ENCODE assay signal across 7 cellular contexts in genomic region chr21:45478115-45478801, GRCh38.
A peak's percentile ranks its signal among the peaks of the same experiment; 100 is the strongest.
DNase-seq lines count a peak whose midpoint lies in the region; ATAC-seq and TF ChIP-seq lines count a peak whose summit lies in the region.

No MANE protein-coding gene starts in this region.

- intact Hi-C loops in activated CD8-positive, alpha-beta T cell treated with anti-CD3 and anti-CD28 coated beads for 36 hours (cut with micrococcal nuclease), result loop anchor here (5.0 to 10.0 kb wide), 2 partner anchors 119 to 347 kb away; no protein-coding TSS in a partner anchor

- no peak overlapping the region for H2AK5ac ChIP-seq in mesenchymal stem cell (ENCODE audit: low read length, severe bottlenecking)

- H3K9ac ChIP-seq in mesenchymal stem cell (ENCODE audit: low read length), result no peak overlapping the region

- no peak overlapping the region for H2BK5ac ChIP-seq in mesenchymal stem cell (ENCODE audit: low read depth, low read length, poor library complexity, severe bottlenecking)

- peak overlapping the region in 1 of 2 experiments; percentile 8 for H3K4me3 ChIP-seq in mesenchymal stem cell (ENCODE audit: insufficient read depth in 1 of 2, low read depth in 1 of 2, low read length in 2 of 2)

- POLR2A ChIA-PET in activated CD8-positive, alpha-beta T cell treated with anti-CD3 and anti-CD28 coated beads for 36 hours (lab: Charles Lee), result interaction anchor here (1.1 kb wide), 2 partner anchors 23 to 81 kb away, joined by 3 to 4 read pairs; no protein-coding TSS in a partner anchor

- peaks cover 56 to 97% of the 10 kb centered on the region in 2 experiments for H3K36me3 ChIP-seq in mesenchymal stem cell (ENCODE audit: control insufficient read depth in 1 of 2, insufficient read depth in 2 of 2, low read depth in 1 of 2, low read length in 2 of 2)

- no peak overlapping the region for H3K23ac ChIP-seq in mesenchymal stem cell (ENCODE audit: low read length in 2 of 2)

- H4K8ac ChIP-seq in mesenchymal stem cell (ENCODE audit: low read length), result peak overlapping the region; percentile 1

- no peaks in the 10 kb centered on the region for H3K9me3 Mint-ChIP-seq in activated CD8-positive, alpha-beta T cell treated with anti-CD3 and anti-CD28 coated beads for 36 hours

- no peak overlapping the region for H4K91ac ChIP-seq in mesenchymal stem cell (ENCODE audit: low read length)

- H3K18ac ChIP-seq in mesenchymal stem cell (ENCODE audit: low read depth in 1 of 2, low read length in 2 of 2), result no peak overlapping the region

- DNase-seq in GM19240 (ENCODE audit: insufficient read length, low spot score) (peak; percentile 86), NCI-H460 (ENCODE audit: extremely low read depth, low read depth) (peak; percentile 57), mesenchymal stem cell (peak; percentile 68)
- DNase-seq in activated CD8-positive, alpha-beta T cell treated with anti-CD3 and anti-CD28 coated beads for 36 hours, result peak; percentile 89
- peak; percentile 73 for DNase-seq in effector CD4-positive, alpha-beta T cell
- peak; percentile 57 for DNase-seq in stimulated activated CD8-positive, alpha-beta memory T cell treated with anti-CD3 and anti-CD28 coated beads, Interleukin-12 subunit alpha, Interleukin-12 subunit beta, amount 100 ng/mL, for 4 hours (ENCODE audit: low read depth)

- peaks cover 11% of the 10 kb centered on the region for H3K4me1 ChIP-seq in mesenchymal stem cell (ENCODE audit: control insufficient read depth, insufficient read depth, low read depth, low read length)

- H2AFZ ChIP-seq in mesenchymal stem cell (ENCODE audit: low read depth, low read length), result no peak overlapping the region

- peaks cover 46% of the 10 kb centered on the region for H3K79me1 ChIP-seq in mesenchymal stem cell (replicated peaks; ENCODE audit: low read length, poor library complexity, severe bottlenecking)

- H3K9me3 ChIP-seq in mesenchymal stem cell (ENCODE audit: control insufficient read depth, low read length), result no peaks in the 10 kb centered on the region

- H3K4me2 ChIP-seq in mesenchymal stem cell (ENCODE audit: low read length, poor library complexity, severe bottlenecking), result no peak overlapping the region

- peak overlapping the region; percentile 87 for H3K27ac Mint-ChIP-seq in activated CD8-positive, alpha-beta T cell treated with anti-CD3 and anti-CD28 coated beads for 36 hours

- H3K36me3 Mint-ChIP-seq in activated CD8-positive, alpha-beta T cell treated with anti-CD3 and anti-CD28 coated beads for 36 hours (ENCODE audit: low read depth), result no peaks in the 10 kb centered on the region

- H3K4me1 Mint-ChIP-seq in activated CD8-positive, alpha-beta T cell treated with anti-CD3 and anti-CD28 coated beads for 36 hours (ENCODE audit: low read depth), result peaks cover 26% of the 10 kb centered on the region

- no peak overlapping the region for H3K27ac ChIP-seq in mesenchymal stem cell (ENCODE audit: low read length, poor library complexity, severe bottlenecking)

- H2BK12ac ChIP-seq in mesenchymal stem cell (ENCODE audit: low read length in 2 of 2), result peak overlapping the region in 1 of 2 experiments; percentile 21

- peak; percentile 80 for ATAC-seq in activated CD8-positive, alpha-beta T cell treated with anti-CD3 and anti-CD28 coated beads for 36 hours
- no peak for ATAC-seq in HG03159 (IDR thresholded peaks at IDR 0.05; ENCODE audit: unreplicated experiment)

- CTCF ChIA-PET in activated CD8-positive, alpha-beta T cell treated with anti-CD3 and anti-CD28 coated beads for 36 hours (lab: Charles Lee), result interaction anchor here (0.7 to 1.6 kb wide), 9 partner anchors 9 to 344 kb away, joined by 3 to 6 read pairs (median 4); no protein-coding TSS in a partner anchor

- H3K27me3 Mint-ChIP-seq in activated CD8-positive, alpha-beta T cell treated with anti-CD3 and anti-CD28 coated beads for 36 hours, result no peaks in the 10 kb centered on the region

- no peak overlapping the region for H2BK15ac ChIP-seq in mesenchymal stem cell (ENCODE audit: low read depth, poor library complexity, severe bottlenecking)

- peak overlapping the region; percentile 67 for H3K4me3 Mint-ChIP-seq in activated CD8-positive, alpha-beta T cell treated with anti-CD3 and anti-CD28 coated beads for 36 hours

- H3K4ac ChIP-seq in mesenchymal stem cell (ENCODE audit: low read depth in 1 of 2, low read length in 2 of 2), result no peak overlapping the region

- 70% methylated on average over 28 of the region's 32 CpGs for WGBS in mesenchymal stem cell

- no peaks in the 10 kb centered on the region for H3K27me3 ChIP-seq in mesenchymal stem cell (ENCODE audit: control insufficient read depth in 1 of 2, insufficient read depth in 1 of 2, low read length in 2 of 2)

- no peak overlapping the region for H3K14ac ChIP-seq in mesenchymal stem cell (ENCODE audit: low read length in 2 of 2)

- TF ChIP-seq CTCF in activated CD8-positive, alpha-beta T cell treated with anti-CD3 and anti-CD28 coated beads for 36 hours (IDR thresholded peaks at IDR 0.05), result peak; percentile 98

- no peak overlapping the region for H2BK120ac ChIP-seq in mesenchymal stem cell (ENCODE audit: low read depth, low read length)
